In genomic region chr6:158257425-158257759, GRCh38 we compare ENCODE assay signal across 14 cellular contexts. TPM values are rescaled to one million over a fixed set of nuclear protein-coding genes. Genes with fewer than 3 reads are reported as not detected.
DNase-seq lines count a peak whose midpoint lies in the region; ATAC-seq and TF ChIP-seq lines count a peak whose summit lies in the region.
"Had no signal": no experiment of that assay in that cellular context is flagged by ENCODE, and none has a peak within 500 bp of the region (broad histone marks: within the 10 kb centered on the region; RNA-seq: fewer than 3 reads in every experiment).

No MANE protein-coding gene starts in this region.

- H3K4me2 ChIP-seq in SK-N-SH: no peak overlapping the region
- H3K4me2 ChIP-seq: A549, PC-9 had no signal

- peaks cover 5% of the 10 kb centered on the region for H3K9me3 Mint-ChIP-seq in glutamatergic neuron (ENCODE audit: unreplicated experiment)
- no peaks in the 10 kb centered on the region for H3K9me3 Mint-ChIP-seq in Caco-2 (ENCODE audit: unreplicated experiment)

- peak overlapping the region; percentile 18 for H3K27ac Mint-ChIP-seq in glutamatergic neuron (ENCODE audit: unreplicated experiment)
- no peak overlapping the region for H3K27ac Mint-ChIP-seq in Caco-2 (ENCODE audit: unreplicated experiment)

- H3K4me3 ChIP-seq in SK-N-SH (ENCODE audit: low read depth in 2 of 2, low read length in 1 of 2) (no peak overlapping the region), lower lobe of right lung (no peak overlapping the region), Caco-2 (ENCODE audit: low read depth, low read length) (no peak overlapping the region)
- H3K4me3 ChIP-seq: A549, PC-9, SJCRH30 had no signal

- H3K4me1 ChIP-seq in SK-N-SH (ENCODE audit: control insufficient read depth in 1 of 2, insufficient read depth in 2 of 2, low read depth in 1 of 2, low read length in 1 of 2) (peaks cover 0 to 15% of the 10 kb centered on the region in 2 experiments; a peak in 2 of 4 replicates), lower lobe of right lung (peaks cover 14% of the 10 kb centered on the region), Caco-2 (peaks cover 3% of the 10 kb centered on the region; the same call in 1 of the 2 replicates)
- H3K4me1 ChIP-seq: A549, SJCRH30 had no signal

- no peak for ATAC-seq in SK-N-SH treated with all-trans-retinoic acid at 6 μM for 48 hours
- no peak for ATAC-seq in lower lobe of right lung
- ATAC-seq in HG03439 (IDR thresholded peaks at IDR 0.05; ENCODE audit: unreplicated experiment): no peak
- ATAC-seq: A549 had no signal

- no peak overlapping the region for H3K4me3 Mint-ChIP-seq in glutamatergic neuron (ENCODE audit: unreplicated experiment)
- H3K4me3 Mint-ChIP-seq in Caco-2 (ENCODE audit: unreplicated experiment): no peak overlapping the region

- CTCF ChIA-PET in SK-N-SH (lab: Yijun Ruan, JAX) (interaction anchor here (1.4 kb wide), 1 partner anchor 8 kb away, joined by 5 read pairs; no protein-coding TSS in a partner anchor), Caco-2 (lab: Charles Lee) (no interaction called here)

- peaks cover 94% of the 10 kb centered on the region for H3K79me2 ChIP-seq in SK-N-SH (ENCODE audit: insufficient read depth)

- no peak for TF ChIP-seq CTCF in SK-N-SH (IDR thresholded peaks at IDR 0.05)
- TF ChIP-seq CTCF in glutamatergic neuron (IDR thresholded peaks at IDR 0.05; ENCODE audit: partially characterized antibody, unreplicated experiment): no peak
- no peak for TF ChIP-seq CTCF in lower lobe of right lung (IDR thresholded peaks at IDR 0.05)
- TF ChIP-seq CTCF in Caco-2 (IDR thresholded peaks at IDR 0.05; ENCODE audit: insufficient read depth in 1 of 2, low read depth in 1 of 2, low read length in 1 of 2, severe bottlenecking in 1 of 2, unreplicated experiment in 1 of 2): no peak

- H2AFZ ChIP-seq in SK-N-SH (ENCODE audit: low read depth): no peak overlapping the region
- H2AFZ ChIP-seq: PC-9 had no signal

- H3K9me2 ChIP-seq in SK-N-SH: no peaks in the 10 kb centered on the region

- H3F3A ChIP-seq in SK-N-SH (replicated peaks; ENCODE audit: insufficient read depth): no peaks in the 10 kb centered on the region

- intact Hi-C loops in lower lobe of right lung (cut with DNase I) (no loop called here), Caco-2 (cut with micrococcal nuclease; ENCODE audit: unreplicated experiment) (no loop called here)

- no peak for TF ChIP-seq EP300 in SK-N-SH (IDR thresholded peaks at IDR 0.05; ENCODE audit: borderline replicate concordance in 1 of 2, low read depth in 1 of 2, low read length in 1 of 2)

- POLR2A ChIA-PET in SK-N-SH (lab: Yijun Ruan, JAX): no interaction called here
- POLR2A ChIA-PET in Caco-2 (lab: Charles Lee): no interaction called here

- DNase-seq in SK-N-SH (no peak), M059J (ENCODE audit: low read depth) (peak; percentile 27), glutamatergic neuron (no peak), lower lobe of right lung (no peak), Caco-2 (no peak)
- DNase-seq: DMS53, NCI-H1436 treated with DMSO at 0.1 percent for 48 hours, NCI-H526, PC-9, SJCRH30, SW 1271 had no signal

- no peak overlapping the region for H3K9ac ChIP-seq in SK-N-SH

- H3K9me3 ChIP-seq in SK-N-SH (no peaks in the 10 kb centered on the region), lower lobe of right lung (no peaks in the 10 kb centered on the region), Caco-2 (no peaks in the 10 kb centered on the region)
- H3K9me3 ChIP-seq: A549, SJCRH30 had no signal

- H4K20me1 ChIP-seq in SK-N-SH (ENCODE audit: insufficient read depth): peaks cover 20% of the 10 kb centered on the region

- TF ChIP-seq RAD21 in SK-N-SH (IDR thresholded peaks at IDR 0.05; ENCODE audit: low read length): no peak

- 85% methylated on average over 2 of the region's 2 CpGs for WGBS in SK-N-SH (ENCODE audit: low lambda C conversion rate)

- H3K27ac ChIP-seq in SK-N-SH (ENCODE audit: low read depth in 2 of 2, low read length in 1 of 2) (no peak overlapping the region), lower lobe of right lung (no peak overlapping the region)
- H3K27ac ChIP-seq: A549, PC-9, SJCRH30 had no signal

- H3K36me3 Mint-ChIP-seq in glutamatergic neuron (ENCODE audit: unreplicated experiment) (peaks cover 4% of the 10 kb centered on the region), Caco-2 (ENCODE audit: insufficient read depth, unreplicated experiment) (peaks cover 48% of the 10 kb centered on the region)

- H3K4me1 Mint-ChIP-seq in glutamatergic neuron (ENCODE audit: low read depth, unreplicated experiment) (peaks cover 44% of the 10 kb centered on the region), Caco-2 (ENCODE audit: low read depth, unreplicated experiment) (peaks cover 7% of the 10 kb centered on the region)

- H3K36me3 ChIP-seq in SK-N-SH (replicated peaks in 1 of 2; ENCODE audit: control insufficient read depth in 1 of 2, insufficient read depth in 2 of 2, low read length in 1 of 2) (peaks cover 2 to 16% of the 10 kb centered on the region in 2 experiments), lower lobe of right lung (no peaks in the 10 kb centered on the region), Caco-2 (ENCODE audit: control insufficient read depth, insufficient read depth, low read length) (peaks cover 1% of the 10 kb centered on the region; the same call in 1 of the 2 replicates)

- H3K27me3 Mint-ChIP-seq in glutamatergic neuron (ENCODE audit: unreplicated experiment) (peaks cover 4% of the 10 kb centered on the region), Caco-2 (ENCODE audit: insufficient read depth, unreplicated experiment) (no peaks in the 10 kb centered on the region)

- no peaks in the 10 kb centered on the region for H3K27me3 ChIP-seq in SK-N-SH (ENCODE audit: insufficient read depth)
- H3K27me3 ChIP-seq in lower lobe of right lung (ENCODE audit: low read depth): no peaks in the 10 kb centered on the region
- no peaks in the 10 kb centered on the region for H3K27me3 ChIP-seq in Caco-2 (replicated peaks; ENCODE audit: control insufficient read depth, insufficient read depth, low read length)
- H3K27me3 ChIP-seq: SJCRH30 had no signal

- BruUV-seq in Caco-2 (replicated peaks; lab: Mats Ljungman, UMichigan): no TSS peak

TF ChIP-seq in SK-N-SH, 30 proteins besides CTCF, POLR2A, EP300 and RAD21:
- TF ChIP-seq SMC3 (IDR thresholded peaks at IDR 0.05; ENCODE audit: low read depth, low read length) (no peak), JUND (IDR thresholded peaks at IDR 0.05) (no peak), FOSL2 (IDR thresholded peaks at IDR 0.05; ENCODE audit: borderline replicate concordance, low read depth) (peak; percentile 35; the same call in 1 of the 2 replicates)
TF ChIP-seq in SK-N-SH: peak in this region for 1.

TF ChIP-seq in SK-N-SH treated with all-trans-retinoic acid at 6 μM for 48 hours, 23 proteins besides CTCF, POLR2A, EP300 and RAD21:
- TF ChIP-seq TSHZ2 (CRISPR knock-in tag; IDR thresholded peaks at IDR 0.05): no peak
- no peak for TF ChIP-seq ISL1 (CRISPR knock-in tag; IDR thresholded peaks at IDR 0.05)

RNA-seq across cellular contexts. Expression of gene TULP4, which starts 54.9 kb away (rescaled TPM):
- 5.9 and 6.2 TPM in 2 replicates for polyA plus RNA-seq in SK-N-SH (2012; rRNA removed)
- polyA plus RNA-seq in SK-N-SH (2012; cell fraction: cytosol; rRNA removed): 5.8 and 7.1 TPM in 2 replicates
- 6.9 and 7.7 TPM in 2 replicates for polyA plus RNA-seq in SK-N-SH (2012; cell fraction: nucleus; rRNA removed)
- 68.8 and 82.3 TPM in 2 replicates for total RNA-seq in M059J (2014; rRNA removed; shearing (Covaris generic))
- 406 TPM for total RNA-seq in glutamatergic neuron (ENCODE audit: unreplicated experiment)
- total RNA-seq in lower lobe of right lung: 104 TPM
- 126 and 128 TPM in 2 replicates for total RNA-seq in Caco-2 (2022)
